8 cellular contexts compared by ENCODE assay signal in the genomic region with DNA sequence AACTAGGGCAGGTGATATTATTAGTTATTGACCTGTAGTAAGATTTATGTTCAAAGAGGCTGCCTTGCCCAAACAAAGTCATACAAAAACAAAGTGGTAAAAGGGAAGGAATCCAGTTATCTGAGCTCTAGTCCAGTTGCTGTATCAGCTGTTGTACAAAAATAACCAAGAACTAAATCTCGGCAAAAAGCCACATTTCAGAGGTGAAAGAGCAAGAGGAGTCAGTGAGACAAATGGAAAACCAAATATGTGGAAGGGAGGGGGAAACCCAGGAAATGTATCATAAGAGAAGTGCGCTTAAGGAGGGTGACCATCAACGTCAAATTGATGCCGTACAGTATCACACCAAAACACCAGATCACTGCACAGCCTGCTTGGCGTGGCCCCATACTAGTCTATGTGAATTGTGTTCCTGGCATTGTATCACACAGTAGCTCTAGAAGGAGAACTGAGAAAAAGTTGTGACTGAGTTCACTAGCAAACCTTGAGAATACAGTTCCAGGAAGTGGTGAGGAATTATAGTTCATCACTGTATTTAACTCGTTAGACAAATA. TPM values are rescaled to one million over a fixed set of nuclear protein-coding genes. Genes with fewer than 3 reads are reported as not detected.
DNase-seq lines count a peak whose midpoint lies in the region; ATAC-seq and TF ChIP-seq lines count a peak whose summit lies in the region.

No MANE protein-coding gene starts in this region.

- dilution Hi-C loops in mammary epithelial cell (cut with HindIII; ENCODE audit: low sequenced_read_pairs), result no loop called here

- intact Hi-C loops in aorta (cut with DNase I) (loop anchor here (5.0 kb wide), 1 partner anchor 155 kb away; the partner anchor contains the start of gene TMEM140 (in 2 of the 2)), mammary epithelial cell (cut with micrococcal nuclease) (no loop called here)

- POLR2A ChIA-PET in GM10248 (lab: Yijun Ruan, JAX), result no interaction called here

- H3K9me3 ChIP-seq in HUES48 (ENCODE audit: control insufficient read depth, insufficient read depth, low read length) (no peaks in the 10 kb centered on the region), aorta (ENCODE audit: control insufficient read depth, low read length) (no peaks in the 10 kb centered on the region), mammary epithelial cell (replicated peaks; ENCODE audit: insufficient read depth, low read length) (no peaks in the 10 kb centered on the region)

- 9% methylated on average over 6 of the region's 6 CpGs for WGBS in aorta, 2 donors
- 93% methylated on average over 6 of the region's 6 CpGs for WGBS in mammary epithelial cell (ENCODE audit: low coverage, missing lambda C conversion rate)

- no peak overlapping the region for H3K4me2 ChIP-seq in mammary epithelial cell (ENCODE audit: insufficient read depth, low read depth, low read length)

- TF ChIP-seq CTCF in GM10248 (IDR thresholded peaks at IDR 0.05; ENCODE audit: control extremely low read depth, extremely low read depth, low read depth, missing control alignments) (no peak), fibroblast of the aortic adventitia (IDR thresholded peaks at IDR 0.05; ENCODE audit: insufficient read depth, low read length) (no peak), mammary epithelial cell (conservative IDR thresholded peaks at IDR 0.05 in 1 of 2, IDR thresholded peaks at IDR 0.05 in 1 of 2; ENCODE audit: extremely low read depth in 1 of 2, insufficient read depth in 1 of 2, low read depth in 1 of 2, low read length in 2 of 2) (no peak)

- peaks cover 1% of the 10 kb centered on the region for H3K79me2 ChIP-seq in mammary epithelial cell (ENCODE audit: insufficient read depth, low read length)

- H3K4me1 ChIP-seq in HUES48 (ENCODE audit: control insufficient read depth, insufficient read depth, low read length) (peaks cover 3% of the 10 kb centered on the region; the same call in 1 of the 2 replicates), aorta (ENCODE audit: control insufficient read depth in 1 of 2, insufficient read depth in 2 of 2, low read length in 2 of 2) (peaks cover 8 to 13% of the 10 kb centered on the region in 2 donors), mammary epithelial cell (ENCODE audit: insufficient read depth, low read length) (no peaks in the 10 kb centered on the region)

- H3K9ac ChIP-seq in HUES48 (ENCODE audit: low read depth, low read length), result no peak overlapping the region
- H3K9ac ChIP-seq in mammary epithelial cell (ENCODE audit: insufficient read depth, low read length), result no peak overlapping the region

- ATAC-seq in GM21367 (IDR thresholded peaks at IDR 0.05; ENCODE audit: unreplicated experiment) (peak; percentile 79), aorta (ENCODE audit: low FRiP score) (peak; percentile 28)

- H3K4me3 ChIP-seq in HUES48 (ENCODE audit: low read depth, low read length) (no peak overlapping the region), fibroblast of the aortic adventitia (ENCODE audit: low read depth, low read length) (no peak overlapping the region), aorta (ENCODE audit: low read length in 2 of 2) (peak overlapping the region in 1 of 2 donors; percentile 18), mammary epithelial cell (replicated peaks in 1 of 3; ENCODE audit: insufficient read depth in 1 of 3, low read depth in 2 of 3, low read length in 3 of 3) (no peak overlapping the region)

- no peak overlapping the region for H2AFZ ChIP-seq in mammary epithelial cell (ENCODE audit: low read depth, low read length)

- no TSS peak for BruUV-seq in mammary epithelial cell (replicated peaks; lab: Mats Ljungman, UMichigan)

- DNase-seq in GM10248 (ENCODE audit: extremely low spot score) (peak; percentile 61), fibroblast of the aortic adventitia (ENCODE audit: low read depth) (peak; percentile 59), aorta (no peak), NCI-H82 (lab: John Stamatoyannopoulos, UW) (no peak), OCI-M1 (lab: John Stamatoyannopoulos, UW) (no peak), mammary epithelial cell (no peak)

- no peaks in the 10 kb centered on the region for H4K20me1 ChIP-seq in mammary epithelial cell (ENCODE audit: insufficient read depth, low read length)

- H3K27me3 ChIP-seq in HUES48 (ENCODE audit: control insufficient read depth, insufficient read depth, low read length), result no peaks in the 10 kb centered on the region
- no peaks in the 10 kb centered on the region for H3K27me3 ChIP-seq in aorta (ENCODE audit: control insufficient read depth in 1 of 2, insufficient read depth in 2 of 2, low read length in 1 of 2)
- H3K27me3 ChIP-seq in mammary epithelial cell (ENCODE audit: insufficient read depth, low read length), result no peaks in the 10 kb centered on the region

- H3K36me3 ChIP-seq in HUES48 (ENCODE audit: control insufficient read depth, insufficient read depth, low read length), result peaks cover 50% of the 10 kb centered on the region
- H3K36me3 ChIP-seq in aorta (ENCODE audit: control insufficient read depth in 1 of 2, insufficient read depth in 2 of 2, low read length in 1 of 2), result no peaks in the 10 kb centered on the region
- H3K36me3 ChIP-seq in mammary epithelial cell (ENCODE audit: insufficient read depth, low read length), result no peaks in the 10 kb centered on the region

- peak overlapping the region; percentile 44 for H3K27ac ChIP-seq in HUES48 (ENCODE audit: low read depth, low read length)
- H3K27ac ChIP-seq in aorta (ENCODE audit: low read depth in 1 of 2, low read length in 2 of 2), result peak overlapping the region; percentile 1 to 90
- no peak overlapping the region for H3K27ac ChIP-seq in mammary epithelial cell (ENCODE audit: insufficient read depth, low read depth, low read length)

- in situ Hi-C loops in mammary epithelial cell (cut with MboI; ENCODE audit: low sequenced_read_pairs in 2 of 2), result loop anchor here in 1 of 2 donors (25.0 kb wide), 1 partner anchor 170 kb away; the partner anchor contains the start of gene CYREN

- CTCF ChIA-PET in GM10248 (lab: Yijun Ruan, JAX) (interaction anchor here (0.6 to 3.1 kb wide), 5 partner anchors 34 to 212 kb away, joined by 3 to 11 read pairs (median 4); partner anchors contain the start of gene CYREN), mammary epithelial cell (lab: Charles Lee; ENCODE audit: low non-redundant PET) (no interaction called here)

RNA-seq across cellular contexts. Expression of gene AGBL3, which starts 6.4 kb away (rescaled TPM):
- total RNA-seq in fibroblast of the aortic adventitia (ENCODE audit: low replicate concordance), result 0.41 and 2.9 TPM in 2 replicates
- 1 to 10 TPM; 2.5 to 8.8 TPM for total RNA-seq in aorta
- 1 to 10 TPM; 2.6 to 3.7 TPM for polyA plus RNA-seq in aorta
- 1 to 10 TPM in 1 of 2 donors, under 1 TPM in 1; 0.61 to 1.2 TPM for total RNA-seq in mammary epithelial cell
- polyA plus RNA-seq in mammary epithelial cell, result 0.42 TPM
- not detected for polyA minus RNA-seq in mammary epithelial cell

Comparison
In these comparisons a context has a peak if more than half of its experiments do, and no peak if none do; other contexts are left out.
1. DNase-seq: peak in GM10248 (single experiment) and fibroblast of the aortic adventitia (single experiment); none in aorta (0 of 2), NCI-H82 (single experiment), OCI-M1 (single experiment) and mammary epithelial cell (single experiment).